ENCODE assay signal across 13 cellular contexts in genomic region chr5:57834829-57835554, GRCh38.
DNase-seq lines count a peak whose midpoint lies in the region; ATAC-seq and TF ChIP-seq lines count a peak whose summit lies in the region.
"Had no signal": no experiment of that assay in that cellular context is flagged by ENCODE, and none has a peak within 500 bp of the region (broad histone marks: within the 10 kb centered on the region; RNA-seq: fewer than 3 reads in every experiment).

No MANE protein-coding gene starts in this region.

- H3K18ac ChIP-seq in IMR-90 (ENCODE audit: low read depth, low read length) = peak overlapping the region; percentile 100

- H3K4me3 ChIP-seq in IMR-90 (ENCODE audit: insufficient read depth, low read depth, low read length) = no peak overlapping the region
- no peak overlapping the region for H3K4me3 ChIP-seq in astrocyte of the spinal cord (ENCODE audit: low read depth, low read length)

- dilution Hi-C loops in IMR-90 (cut with HindIII; ENCODE audit: low sequenced_read_pairs, unreplicated experiment) = no loop called here

- peak overlapping the region; percentile 79 for H2AFZ ChIP-seq in IMR-90 (replicated peaks; ENCODE audit: low read length, poor library complexity)

- peak overlapping the region; percentile 99 for H2BK20ac ChIP-seq in IMR-90 (ENCODE audit: low read depth, low read length)

- no TSS peak for BruUV-seq in IMR-90 (replicated peaks; lab: Mats Ljungman, UMichigan)

- H3K79me1 ChIP-seq in IMR-90 (ENCODE audit: low read depth in 1 of 2, low read length in 2 of 2) = no peaks in the 10 kb centered on the region

- H3K27ac ChIP-seq in 22Rv1 (peak overlapping the region; percentile 18; the same call in 1 of the 2 replicates), IMR-90 (ENCODE audit: insufficient read depth, low read length) (peak overlapping the region; percentile 94)

- peaks cover 3% of the 10 kb centered on the region; the same call in 1 of the 2 replicates for H3K9me3 ChIP-seq in IMR-90 (ENCODE audit: control insufficient read depth, insufficient read depth, low read length)

- peak overlapping the region; percentile 94 for H4K91ac ChIP-seq in IMR-90 (ENCODE audit: insufficient read depth, low read depth, low read length)

- peak overlapping the region; percentile 81; the same call in 2 of the 3 replicates for H2BK15ac ChIP-seq in IMR-90 (ENCODE audit: low read depth, low read length)

- peak overlapping the region; percentile 52 for H3K9ac ChIP-seq in IMR-90 (ENCODE audit: low read depth, low read length)

- in situ Hi-C loops in IMR-90 (cut with MboI; ENCODE audit: low sequenced_read_pairs) = no loop called here
- in situ Hi-C loops in astrocyte of the spinal cord (cut with HindIII; ENCODE audit: low sequenced_read_pairs) = no loop called here

- H2BK120ac ChIP-seq in IMR-90 (ENCODE audit: low read depth, low read length) = peak overlapping the region; percentile 99

- peak overlapping the region; percentile 80 for H2AK5ac ChIP-seq in IMR-90 (ENCODE audit: low read depth, low read length)

- no peaks in the 10 kb centered on the region for H3K27me3 ChIP-seq in IMR-90 (ENCODE audit: control insufficient read depth, insufficient read depth, low read length)

- peak overlapping the region; percentile 96 for H2BK5ac ChIP-seq in IMR-90 (ENCODE audit: low read depth, low read length, poor library complexity, severe bottlenecking)

- H3K56ac ChIP-seq in IMR-90 (ENCODE audit: extremely low read depth, insufficient read depth, low read length) = peak overlapping the region; percentile 74

- intact Hi-C loops in IMR-90 (cut with micrococcal nuclease) = no loop called here
- intact Hi-C loops in activated CD4-positive, alpha-beta T cell treated with anti-CD3 and anti-CD28 coated beads for 36 hours (cut with DNase I, micrococcal nuclease) = no loop called here
- intact Hi-C loops in activated CD8-positive, alpha-beta T cell treated with anti-CD3 and anti-CD28 coated beads for 36 hours (cut with micrococcal nuclease) = no loop called here

- H4K20me1 ChIP-seq in IMR-90 (ENCODE audit: insufficient read depth, low read length) = no peaks in the 10 kb centered on the region

- no peak overlapping the region for H3K4me2 ChIP-seq in IMR-90 (ENCODE audit: low read depth, low read length)

- peaks cover 7% of the 10 kb centered on the region; the same call in 1 of the 2 replicates for H3K9me1 ChIP-seq in IMR-90 (ENCODE audit: insufficient read depth, low read length)

- no peaks in the 10 kb centered on the region for H3K36me3 Mint-ChIP-seq in activated CD4-positive, alpha-beta T cell treated with anti-CD3 and anti-CD28 coated beads for 36 hours (ENCODE audit: low read depth)
- H3K36me3 Mint-ChIP-seq in activated CD8-positive, alpha-beta T cell treated with anti-CD3 and anti-CD28 coated beads for 36 hours (ENCODE audit: low read depth) = no peaks in the 10 kb centered on the region

- ATAC-seq in IMR-90 (ENCODE audit: low read depth) (peak; percentile 88), GM18858 (IDR thresholded peaks at IDR 0.05; ENCODE audit: unreplicated experiment) (no peak)
- ATAC-seq in activated CD4-positive, alpha-beta T cell treated with anti-CD3 and anti-CD28 coated beads for 36 hours = no peak
- ATAC-seq in activated CD8-positive, alpha-beta T cell treated with anti-CD3 and anti-CD28 coated beads for 36 hours = no peak
- ATAC-seq: T-helper 17 cell had no signal

- H3K4me1 Mint-ChIP-seq in activated CD4-positive, alpha-beta T cell treated with anti-CD3 and anti-CD28 coated beads for 36 hours = no peaks in the 10 kb centered on the region
- H3K4me1 Mint-ChIP-seq in activated CD8-positive, alpha-beta T cell treated with anti-CD3 and anti-CD28 coated beads for 36 hours (ENCODE audit: low read depth) = no peaks in the 10 kb centered on the region
- H3K4me1 Mint-ChIP-seq: B cell, T-helper 17 cell had no signal

- H2AK9ac ChIP-seq in IMR-90 (replicated peaks; ENCODE audit: low read depth, low read length, poor library complexity) = peak overlapping the region; percentile 90

- POLR2A ChIA-PET in IMR-90 (lab: Charles Lee; ENCODE audit: unreplicated experiment) = no interaction called here
- POLR2A ChIA-PET in activated CD4-positive, alpha-beta T cell treated with anti-CD3 and anti-CD28 coated beads for 36 hours (lab: Charles Lee) = no interaction called here
- POLR2A ChIA-PET in activated CD8-positive, alpha-beta T cell treated with anti-CD3 and anti-CD28 coated beads for 36 hours (lab: Charles Lee) = no interaction called here

- no peak for TF ChIP-seq RAD21 in IMR-90 (IDR thresholded peaks at IDR 0.05; ENCODE audit: low read length)

- peaks cover 17% of the 10 kb centered on the region for H3K4me1 ChIP-seq in IMR-90 (ENCODE audit: control insufficient read depth, insufficient read depth, low read length)

- no peak for TF ChIP-seq CTCF in 22Rv1 (IDR thresholded peaks at IDR 0.05)
- TF ChIP-seq CTCF in IMR-90 (conservative IDR thresholded peaks at IDR 0.05; ENCODE audit: low read depth, low read length) = no peak
- no peak for TF ChIP-seq CTCF in astrocyte of the spinal cord (IDR thresholded peaks at IDR 0.05; ENCODE audit: low read depth, low read length)
- TF ChIP-seq CTCF in activated CD8-positive, alpha-beta T cell treated with anti-CD3 and anti-CD28 coated beads for 36 hours (IDR thresholded peaks at IDR 0.05) = no peak

- no peak for TF ChIP-seq POLR2A in IMR-90 (IDR thresholded peaks at IDR 0.05; ENCODE audit: low read depth, low read length)

- no peaks in the 10 kb centered on the region for H3K36me3 ChIP-seq in IMR-90 (ENCODE audit: control insufficient read depth, insufficient read depth, low read length)

- H3K4me3 Mint-ChIP-seq in activated CD4-positive, alpha-beta T cell treated with anti-CD3 and anti-CD28 coated beads for 36 hours = no peak overlapping the region
- no peak overlapping the region for H3K4me3 Mint-ChIP-seq in activated CD8-positive, alpha-beta T cell treated with anti-CD3 and anti-CD28 coated beads for 36 hours
- H3K4me3 Mint-ChIP-seq: B cell; stimulated activated naive CD8-positive, alpha-beta T cell treated with anti-CD3 and anti-CD28 coated beads, Interleukin-15, Interleukin-2, amounts not matched to agents 100 ng/mL and 50 ng/mL, for 24 hours; T-helper 17 cell had no signal

- peak overlapping the region; percentile 91 for H3K14ac ChIP-seq in IMR-90 (replicated peaks; ENCODE audit: low read depth, low read length)

- no peaks in the 10 kb centered on the region for H3K27me3 Mint-ChIP-seq in activated CD4-positive, alpha-beta T cell treated with anti-CD3 and anti-CD28 coated beads for 36 hours
- peaks cover 2% of the 10 kb centered on the region for H3K27me3 Mint-ChIP-seq in activated CD8-positive, alpha-beta T cell treated with anti-CD3 and anti-CD28 coated beads for 36 hours
- H3K27me3 Mint-ChIP-seq: B cell; stimulated activated naive CD8-positive, alpha-beta T cell treated with anti-CD3 and anti-CD28 coated beads, Interleukin-15, Interleukin-2, amounts not matched to agents 100 ng/mL and 50 ng/mL, for 24 hours had no signal

- WGBS in IMR-90 (ENCODE audit: extremely low coverage in 2 of 2, insufficient read length in 1 of 2), 2 experiments = 60% methylated on average over 1 of the region's 6 CpGs; no CpG with 5 or more reads in 1 of the 2 experiments

- peak; percentile 59 for DNase-seq in IMR-90
- peak; percentile 82 for DNase-seq in astrocyte of the spinal cord (ENCODE audit: low read depth, low spot score)
- peak; percentile 73 for DNase-seq in iPS-NIHi7 (ENCODE audit: extremely low spot score)
- DNase-seq in activated CD4-positive, alpha-beta T cell treated with anti-CD3 and anti-CD28 coated beads for 36 hours = no peak
- no peak for DNase-seq in activated CD8-positive, alpha-beta T cell treated with anti-CD3 and anti-CD28 coated beads for 36 hours
- no peak for DNase-seq in NCI-H526 treated with DMSO at 0.1 percent for 48 hours (lab: John Stamatoyannopoulos, UW)
- DNase-seq: activated effector memory CD4-positive, alpha-beta T cell treated with Interleukin-2 at 50 U/mL for 16 hours; retina; T-helper 17 cell had no signal

- peak overlapping the region; percentile 100 for H4K5ac ChIP-seq in IMR-90 (ENCODE audit: low read depth, low read length)

- CTCF ChIA-PET in IMR-90 (lab: Yijun Ruan, JAX) = interaction anchor here (0.7 to 1.4 kb wide), 3 partner anchors 9 to 471 kb away, joined by 3 to 4 read pairs (median 4); no protein-coding TSS in a partner anchor
- CTCF ChIA-PET in activated CD4-positive, alpha-beta T cell treated with anti-CD3 and anti-CD28 coated beads for 36 hours (lab: Charles Lee) = interaction anchor here (0.6 kb wide), 1 partner anchor 302 kb away, joined by 3 read pairs; no protein-coding TSS in a partner anchor
- CTCF ChIA-PET in activated CD8-positive, alpha-beta T cell treated with anti-CD3 and anti-CD28 coated beads for 36 hours (lab: Charles Lee) = no interaction called here

- H3K23ac ChIP-seq in IMR-90 (ENCODE audit: low read depth, low read length) = peak overlapping the region; percentile 95

- no peak overlapping the region for H3K27ac Mint-ChIP-seq in activated CD4-positive, alpha-beta T cell treated with anti-CD3 and anti-CD28 coated beads for 36 hours
- no peak overlapping the region for H3K27ac Mint-ChIP-seq in activated CD8-positive, alpha-beta T cell treated with anti-CD3 and anti-CD28 coated beads for 36 hours
- H3K27ac Mint-ChIP-seq: B cell; stimulated activated naive CD8-positive, alpha-beta T cell treated with anti-CD3 and anti-CD28 coated beads, Interleukin-15, Interleukin-2, amounts not matched to agents 100 ng/mL and 50 ng/mL, for 24 hours; T-helper 17 cell had no signal

- peak overlapping the region; percentile 83 to 90 for H4K8ac ChIP-seq in IMR-90 (ENCODE audit: low read depth in 2 of 2, low read length in 2 of 2)

- no peaks in the 10 kb centered on the region for H3K9me3 Mint-ChIP-seq in activated CD4-positive, alpha-beta T cell treated with anti-CD3 and anti-CD28 coated beads for 36 hours (ENCODE audit: low read depth)
- H3K9me3 Mint-ChIP-seq in activated CD8-positive, alpha-beta T cell treated with anti-CD3 and anti-CD28 coated beads for 36 hours = peaks cover 3% of the 10 kb centered on the region
- H3K9me3 Mint-ChIP-seq: stimulated activated naive CD8-positive, alpha-beta T cell treated with anti-CD3 and anti-CD28 coated beads, Interleukin-15, Interleukin-2, amounts not matched to agents 100 ng/mL and 50 ng/mL, for 24 hours had no signal

- H3K4ac ChIP-seq in IMR-90 (ENCODE audit: low read depth, low read length) = peak overlapping the region; percentile 95

TF ChIP-seq in IMR-90, 13 proteins besides CTCF, POLR2A, EP300 and RAD21 (continues in another document):
- no peak for TF ChIP-seq ELK1 (IDR thresholded peaks at IDR 0.05; ENCODE audit: borderline replicate concordance, low read depth, low read length)
- no peak for TF ChIP-seq NFE2L2 (IDR thresholded peaks at IDR 0.05; ENCODE audit: low read depth, low read length)

Comparison
In these comparisons a context has a peak if more than half of its experiments do, and no peak if none do; other contexts are left out.
1. DNase-seq: peak in IMR-90 (single experiment), astrocyte of the spinal cord (single experiment) and iPS-NIHi7 (single experiment); none in activated CD4-positive, alpha-beta T cell treated with anti-CD3 and anti-CD28 coated beads for 36 hours (single experiment), activated CD8-positive, alpha-beta T cell treated with anti-CD3 and anti-CD28 coated beads for 36 hours (single experiment) and NCI-H526 treated with DMSO at 0.1 percent for 48 hours (single experiment).